In the genomic region with DNA sequence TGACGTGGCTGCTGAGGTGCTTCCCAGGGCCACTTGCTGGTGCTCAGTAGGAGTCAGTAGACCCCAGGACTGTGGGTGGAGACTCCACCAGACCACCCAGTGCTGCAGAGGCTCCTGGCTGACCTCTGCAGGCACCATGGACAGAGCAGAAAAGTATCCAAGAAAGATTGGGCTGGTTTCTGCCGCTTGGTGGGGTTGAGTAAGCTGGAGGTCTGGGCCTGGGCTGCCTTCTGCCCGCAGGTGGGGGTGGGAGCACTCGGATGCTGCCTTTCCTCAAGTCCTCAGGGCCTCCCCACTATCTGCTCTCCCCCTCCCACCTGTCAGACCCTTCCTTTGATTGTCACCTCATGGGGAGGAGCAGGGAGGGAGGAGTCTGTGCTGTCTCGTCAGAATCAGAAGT, we compare ENCODE assay signal across 16 cellular contexts.
DNase-seq lines count a peak whose midpoint lies in the region; ATAC-seq and TF ChIP-seq lines count a peak whose summit lies in the region.
"Had no signal": no experiment of that assay in that cellular context is flagged by ENCODE, and none has a peak within 500 bp of the region (broad histone marks: within the 10 kb centered on the region; RNA-seq: fewer than 3 reads in every experiment).

No MANE protein-coding gene starts in this region.

- no peak overlapping the region for H3K27ac Mint-ChIP-seq in GM23338
- H3K27ac Mint-ChIP-seq: CD14-positive monocyte, H9 had no signal

- H3K4ac ChIP-seq in neuronal stem cell (ENCODE audit: low read length): peak overlapping the region; percentile 8

- H2BK120ac ChIP-seq in neuronal stem cell (ENCODE audit: low read depth, low read length): no peak overlapping the region

- H3K36me3 Mint-ChIP-seq in GM23338 (ENCODE audit: low read depth): peaks cover 4% of the 10 kb centered on the region; the same call in 1 of the 3 replicates
- H3K36me3 Mint-ChIP-seq: CD14-positive monocyte had no signal

- no peak overlapping the region for H3K18ac ChIP-seq in neuronal stem cell (ENCODE audit: low read length)

- no peaks in the 10 kb centered on the region for H3K9me2 ChIP-seq in GM23338 (ENCODE audit: insufficient read depth)

- no peak overlapping the region for H3K4me3 ChIP-seq in GM23338
- no peak overlapping the region for H3K4me3 ChIP-seq in colonic mucosa
- H3K4me3 ChIP-seq in neuronal stem cell (ENCODE audit: low read length in 2 of 2): no peak overlapping the region
- H3K4me3 ChIP-seq in uterus: no peak overlapping the region

- no peak overlapping the region for H4K8ac ChIP-seq in neuronal stem cell (ENCODE audit: low read depth, low read length)

- H3K4me3 Mint-ChIP-seq in GM23338: no peak overlapping the region
- H3K4me3 Mint-ChIP-seq: CD14-positive monocyte, H9 had no signal

- H2AFZ ChIP-seq in GM23338 (no peak overlapping the region), neuronal stem cell (ENCODE audit: low read length) (no peak overlapping the region)

- no peaks in the 10 kb centered on the region for H3K9me3 ChIP-seq in colonic mucosa
- H3K9me3 ChIP-seq in neuronal stem cell (replicated peaks in 1 of 2; ENCODE audit: control insufficient read depth in 2 of 2, insufficient read depth in 1 of 2, low read depth in 1 of 2, low read length in 2 of 2): peaks cover 0 to 2% of the 10 kb centered on the region in 2 donors
- H3K9me3 ChIP-seq in uterus: peaks cover 0 to 2% of the 10 kb centered on the region in 2 donors

- peaks cover 16% of the 10 kb centered on the region for H3K9me3 Mint-ChIP-seq in GM23338

- H4K20me1 ChIP-seq in GM23338 (replicated peaks; ENCODE audit: insufficient read depth): no peaks in the 10 kb centered on the region

- H2BK5ac ChIP-seq in neuronal stem cell (ENCODE audit: low read length): no peak overlapping the region

- TF ChIP-seq CTCF in GM23338 (conservative IDR thresholded peaks at IDR 0.05; ENCODE audit: low read depth in 2 of 2) (no peak), colonic mucosa (IDR thresholded peaks at IDR 0.05) (no peak), uterus (IDR thresholded peaks at IDR 0.05) (no peak)

- H3K27me3 ChIP-seq in GM23338 (ENCODE audit: insufficient read depth) (no peaks in the 10 kb centered on the region), colonic mucosa (no peaks in the 10 kb centered on the region), neuronal stem cell (ENCODE audit: control insufficient read depth in 3 of 3, insufficient read depth in 3 of 3, low read depth in 1 of 3, low read length in 3 of 3) (peaks cover 0 to 2% (median 0%) of the 10 kb centered on the region in 3 experiments), uterus (no peaks in the 10 kb centered on the region)

- no peak overlapping the region for H3K9ac ChIP-seq in colonic mucosa (ENCODE audit: low read depth in 2 of 2, low read length in 2 of 2)
- H3K9ac ChIP-seq in neuronal stem cell (ENCODE audit: low read depth, low read length, poor library complexity): no peak overlapping the region

- no peak overlapping the region for H3K23ac ChIP-seq in neuronal stem cell (ENCODE audit: low read depth, low read length, poor library complexity)

- no peak overlapping the region for H3K27ac ChIP-seq in GM23338 (ENCODE audit: low read depth)
- H3K27ac ChIP-seq in colonic mucosa: no peak overlapping the region
- H3K27ac ChIP-seq in neuronal stem cell (replicated peaks; ENCODE audit: low read length): no peak overlapping the region
- H3K27ac ChIP-seq in uterus: no peak overlapping the region
- H3K27ac ChIP-seq: HL-60 had no signal

- H3K14ac ChIP-seq in neuronal stem cell (ENCODE audit: low read length): no peak overlapping the region

- no peak overlapping the region for H2BK15ac ChIP-seq in neuronal stem cell (ENCODE audit: low read length)

- H3K79me2 ChIP-seq in GM23338 (replicated peaks; ENCODE audit: insufficient read depth): no peaks in the 10 kb centered on the region

- no peak for ATAC-seq in GM23338
- no peak for ATAC-seq in HG02610 (IDR thresholded peaks at IDR 0.05; ENCODE audit: unreplicated experiment)

- H3K4me1 ChIP-seq in GM23338 (ENCODE audit: insufficient read depth): no peaks in the 10 kb centered on the region
- no peaks in the 10 kb centered on the region for H3K4me1 ChIP-seq in colonic mucosa
- peaks cover 0 to 2% of the 10 kb centered on the region in 2 donors for H3K4me1 ChIP-seq in neuronal stem cell (ENCODE audit: control insufficient read depth in 2 of 2, insufficient read depth in 1 of 2, low read depth in 1 of 2, low read length in 2 of 2)
- H3K4me1 ChIP-seq in uterus: no peaks in the 10 kb centered on the region

- no peaks in the 10 kb centered on the region for H3F3A ChIP-seq in GM23338 (replicated peaks; ENCODE audit: low read depth)

- no peak overlapping the region for H4K91ac ChIP-seq in neuronal stem cell (ENCODE audit: low read depth, low read length, poor library complexity)

- no peak for DNase-seq in GM23338 (ENCODE audit: low spot score)
- peak; percentile 5 for DNase-seq in colonic mucosa
- DNase-seq in neuronal stem cell (ENCODE audit: low spot score): no peak
- no peak for DNase-seq in uterus
- DNase-seq in activated T-cell treated with anti-CD3 and anti-CD28 coated beads for 4 hours: no peak
- DNase-seq: ACHN; CD4-positive, alpha-beta memory T cell; DMS153; DMS79; GF-D8; H9; IMR-90; KBM-7 had no signal

- no peaks in the 10 kb centered on the region for H3K4me1 Mint-ChIP-seq in GM23338
- H3K4me1 Mint-ChIP-seq: CD14-positive monocyte, H9 had no signal

- intact Hi-C loops in colonic mucosa (cut with DNase I) (no loop called here), uterus (cut with DNase I; ENCODE audit: low total_unique reads) (no loop called here)

- no peaks in the 10 kb centered on the region for H3K79me1 ChIP-seq in neuronal stem cell (ENCODE audit: low read depth, low read length)

- H3K27me3 Mint-ChIP-seq in GM23338 (ENCODE audit: insufficient read depth, low read depth, poor library complexity): peaks cover 10% of the 10 kb centered on the region

- no peak overlapping the region for H3K4me2 ChIP-seq in GM23338
- H3K4me2 ChIP-seq in neuronal stem cell (ENCODE audit: insufficient read depth, low read length, poor library complexity, severe bottlenecking): no peak overlapping the region

- H3K36me3 ChIP-seq in GM23338 (ENCODE audit: insufficient read depth) (no peaks in the 10 kb centered on the region), colonic mucosa (no peaks in the 10 kb centered on the region), neuronal stem cell (replicated peaks in 1 of 2; ENCODE audit: control insufficient read depth in 2 of 2, insufficient read depth in 2 of 2, low read length in 2 of 2) (peaks cover 0 to 2% of the 10 kb centered on the region in 2 donors), uterus (no peaks in the 10 kb centered on the region)

- TF ChIP-seq POLR2A in uterus (IDR thresholded peaks at IDR 0.05): no peak

- WGBS in neuronal stem cell (ENCODE audit: extremely low coverage in 2 of 2, insufficient read length in 2 of 2, insufficient replicate concordance in 1 of 2), 2 donors: no CpG with 5 or more reads among the region's 5 CpGs

- peak overlapping the region; percentile 42 for H2AK5ac ChIP-seq in neuronal stem cell (ENCODE audit: low read depth, low read length)

- no peak overlapping the region for H2BK12ac ChIP-seq in neuronal stem cell (ENCODE audit: low read length)

TF ChIP-seq in GM23338, 12 proteins besides CTCF, POLR2A, EP300 and RAD21:
- TF ChIP-seq, protein P1, sequence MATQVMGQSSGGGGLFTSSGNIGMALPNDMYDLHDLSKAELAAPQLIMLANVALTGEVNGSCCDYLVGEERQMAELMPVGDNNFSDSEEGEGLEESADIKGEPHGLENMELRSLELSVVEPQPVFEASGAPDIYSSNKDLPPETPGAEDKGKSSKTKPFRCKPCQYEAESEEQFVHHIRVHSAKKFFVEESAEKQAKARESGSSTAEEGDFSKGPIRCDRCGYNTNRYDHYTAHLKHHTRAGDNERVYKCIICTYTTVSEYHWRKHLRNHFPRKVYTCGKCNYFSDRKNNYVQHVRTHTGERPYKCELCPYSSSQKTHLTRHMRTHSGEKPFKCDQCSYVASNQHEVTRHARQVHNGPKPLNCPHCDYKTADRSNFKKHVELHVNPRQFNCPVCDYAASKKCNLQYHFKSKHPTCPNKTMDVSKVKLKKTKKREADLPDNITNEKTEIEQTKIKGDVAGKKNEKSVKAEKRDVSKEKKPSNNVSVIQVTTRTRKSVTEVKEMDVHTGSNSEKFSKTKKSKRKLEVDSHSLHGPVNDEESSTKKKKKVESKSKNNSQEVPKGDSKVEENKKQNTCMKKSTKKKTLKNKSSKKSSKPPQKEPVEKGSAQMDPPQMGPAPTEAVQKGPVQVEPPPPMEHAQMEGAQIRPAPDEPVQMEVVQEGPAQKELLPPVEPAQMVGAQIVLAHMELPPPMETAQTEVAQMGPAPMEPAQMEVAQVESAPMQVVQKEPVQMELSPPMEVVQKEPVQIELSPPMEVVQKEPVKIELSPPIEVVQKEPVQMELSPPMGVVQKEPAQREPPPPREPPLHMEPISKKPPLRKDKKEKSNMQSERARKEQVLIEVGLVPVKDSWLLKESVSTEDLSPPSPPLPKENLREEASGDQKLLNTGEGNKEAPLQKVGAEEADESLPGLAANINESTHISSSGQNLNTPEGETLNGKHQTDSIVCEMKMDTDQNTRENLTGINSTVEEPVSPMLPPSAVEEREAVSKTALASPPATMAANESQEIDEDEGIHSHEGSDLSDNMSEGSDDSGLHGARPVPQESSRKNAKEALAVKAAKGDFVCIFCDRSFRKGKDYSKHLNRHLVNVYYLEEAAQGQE (IDR thresholded peaks at IDR 0.05; ENCODE audit: unreplicated experiment): peak; percentile 50
- no peak for TF ChIP-seq STAT1 (IDR thresholded peaks at IDR 0.05; ENCODE audit: unreplicated experiment)
